ENCODE assay signal across 9 cellular contexts in the genomic region with DNA sequence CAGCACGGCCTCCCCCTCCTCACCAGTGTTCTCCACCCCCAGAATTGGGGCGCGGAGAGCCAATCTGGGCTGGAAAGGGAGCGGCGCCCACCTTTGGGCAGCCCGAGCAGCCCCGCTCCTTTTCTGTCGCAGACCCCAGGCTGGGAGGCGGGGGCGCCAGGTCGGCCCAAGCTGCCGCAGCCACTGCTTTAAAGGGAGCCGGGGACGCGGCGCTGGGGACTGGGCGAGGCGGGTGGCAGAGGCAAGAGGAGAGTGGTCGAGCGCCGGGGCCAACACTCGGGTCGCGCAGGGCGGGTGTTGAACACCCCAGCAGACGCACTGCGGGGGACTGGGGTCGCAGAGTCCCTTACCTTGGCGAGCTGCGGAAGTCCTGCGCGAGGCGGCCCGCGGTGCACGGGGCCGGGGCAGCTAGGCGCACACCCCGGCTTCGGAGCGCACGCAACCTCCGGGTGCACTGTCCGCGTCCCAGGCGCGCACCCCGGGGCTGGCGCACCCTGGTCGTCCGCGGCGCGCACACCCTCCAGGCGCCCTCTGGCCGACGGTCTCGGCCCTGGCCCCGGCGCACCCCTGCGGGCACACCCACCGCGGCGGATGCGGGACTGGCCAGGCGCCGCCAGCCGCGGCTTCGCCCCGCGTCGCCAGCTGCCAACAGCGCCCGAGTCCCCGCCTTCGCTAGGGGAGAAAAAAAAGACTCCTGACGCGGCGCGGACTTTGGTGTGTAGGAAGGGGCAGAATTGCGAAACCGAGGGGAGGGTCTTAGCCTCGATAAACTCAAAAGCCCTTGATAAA. TPM values are rescaled to one million over a fixed set of nuclear protein-coding genes. Genes with fewer than 3 reads are reported as not detected.
DNase-seq lines count a peak whose midpoint lies in the region; ATAC-seq and TF ChIP-seq lines count a peak whose summit lies in the region.
"Had no signal": no experiment of that assay in that cellular context is flagged by ENCODE, and none has a peak within 500 bp of the region (broad histone marks: within the 10 kb centered on the region; RNA-seq: fewer than 3 reads in every experiment).

A gene (minus strand): TSS at position 679 of the 789 bp plus-strand sequence. CDS start 37,870 bp downstream, outside the sequence.

- ATAC-seq in left lobe of liver: peak; percentile 72
- peak; percentile 26 for ATAC-seq in stimulated activated naive CD8-positive, alpha-beta T cell treated with anti-CD3 and anti-CD28 coated beads, Interleukin-15, Interleukin-2, amounts not matched to agents 100 U/mL and 50 U/mL, for 24 hours
- ATAC-seq in HG02852 (IDR thresholded peaks at IDR 0.05; ENCODE audit: unreplicated experiment): no peak

- no peak for TF ChIP-seq CTCF in astrocyte of the cerebellum (IDR thresholded peaks at IDR 0.05; ENCODE audit: low read depth, low read length, missing control alignments)

- H3K4me3 ChIP-seq in astrocyte of the cerebellum (ENCODE audit: low read depth, low read length): peak within 1 kb of the TSS; percentile 32

- DNase-seq in NCI-H1105 treated with DMSO at 0.1 percent for 48 hours (lab: John Stamatoyannopoulos, UW) (peak; percentile 10), NCI-H1105 (lab: John Stamatoyannopoulos, UW) (no peak), astrocyte of the cerebellum (ENCODE audit: low read depth) (no peak), left lobe of liver (ENCODE audit: low spot score) (peak; percentile 63), COR-L47 (lab: John Stamatoyannopoulos, UW) (no peak), dedifferentiated amniotic fluid mesenchymal stem cell (ENCODE audit: extremely low spot score) (no peak)
- DNase-seq in stimulated activated naive CD8-positive, alpha-beta T cell treated with anti-CD3 and anti-CD28 coated beads, Interleukin-15, Interleukin-2, amounts not matched to agents 100 U/mL and 50 U/mL, for 24 hours: no peak
- DNase-seq: NCI-H187 had no signal

- in situ Hi-C loops in astrocyte of the cerebellum (cut with HindIII; ENCODE audit: low sequenced_read_pairs): no loop called here

RNA-seq across cellular contexts. Expression of the gene that starts here (rescaled TPM):
- 2.4 TPM for total RNA-seq in left lobe of liver

Comparison
In these comparisons a context has a peak if more than half of its experiments do, and no peak if none do; other contexts are left out.
1. DNase-seq: peak in NCI-H1105 treated with DMSO at 0.1 percent for 48 hours (single experiment) and left lobe of liver (single experiment); none in NCI-H1105 (single experiment), astrocyte of the cerebellum (single experiment), stimulated activated naive CD8-positive, alpha-beta T cell treated with anti-CD3 and anti-CD28 coated beads, Interleukin-15, Interleukin-2, amounts not matched to agents 100 U/mL and 50 U/mL, for 24 hours (single experiment), COR-L47 (single experiment) and dedifferentiated amniotic fluid mesenchymal stem cell (single experiment).